16 cellular contexts compared by ENCODE assay signal in the genomic region with DNA sequence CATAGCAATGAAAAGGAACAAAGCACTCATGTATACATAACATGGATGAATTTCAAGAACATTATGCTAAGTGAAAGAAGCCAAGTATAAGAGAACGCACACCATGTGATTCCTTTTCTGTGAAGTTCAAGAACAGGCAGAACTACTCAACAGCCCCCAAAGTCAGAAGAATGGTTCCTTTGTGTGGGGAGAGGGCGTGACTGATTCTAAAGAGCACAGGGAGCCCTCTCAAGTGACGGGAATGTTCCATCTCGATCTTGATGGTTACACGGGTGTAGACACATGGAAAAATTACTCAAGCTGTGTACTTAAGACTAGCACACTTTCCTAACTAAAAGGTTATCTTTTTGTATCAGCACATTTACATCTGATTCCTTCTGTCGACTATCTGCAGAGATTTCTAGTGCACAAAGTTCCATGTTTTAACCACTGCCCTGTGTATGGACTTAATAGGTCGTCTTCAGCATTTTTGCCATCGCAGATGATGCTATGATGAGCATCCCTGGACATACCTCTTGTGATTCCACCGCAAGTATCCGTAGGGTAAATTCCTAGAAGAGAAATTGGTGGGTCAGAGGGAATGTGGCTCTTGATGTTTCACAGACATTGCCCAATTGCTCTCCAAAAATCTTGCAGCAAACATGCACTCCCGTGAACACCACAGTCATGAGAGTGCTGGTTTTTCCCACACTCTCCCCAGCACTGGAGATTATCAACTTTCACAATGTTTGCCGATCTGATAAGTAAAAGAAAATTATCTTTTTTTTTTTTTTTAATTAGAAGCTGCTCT.
A peak's percentile ranks its signal among the peaks of the same experiment; 100 is the strongest.
DNase-seq lines count a peak whose midpoint lies in the region; ATAC-seq and TF ChIP-seq lines count a peak whose summit lies in the region.
"Had no signal": no experiment of that assay in that cellular context is flagged by ENCODE, and none has a peak within 500 bp of the region (broad histone marks: within the 10 kb centered on the region; RNA-seq: fewer than 3 reads in every experiment).

No MANE protein-coding gene starts in this region.

- H3K27me3 ChIP-seq in BJ (ENCODE audit: control insufficient read depth, insufficient read depth, low read length): 0 out of 2 replicates have a peak, but pooled peaks cover 2% of the 10 kb centered on the region

- in situ Hi-C loops in SK-MEL-5 (cut with HindIII; ENCODE audit: low pct_unique_long_range_greater_than_20kb, low sequenced_read_pairs) (no loop called here), GM13976 (cut with MboI; ENCODE audit: low sequenced_read_pairs, unreplicated experiment) (no loop called here)

- no peak for ATAC-seq in HG02798 (IDR thresholded peaks at IDR 0.05; ENCODE audit: poor library complexity, unreplicated experiment)

- H3K27me3 Mint-ChIP-seq in HFFc6 (ENCODE audit: insufficient read depth): peaks cover 12% of the 10 kb centered on the region

- peak; percentile 17 for DNase-seq in BJ (ENCODE audit: low read depth)
- peak; percentile 8 for DNase-seq in HFFc6
- DNase-seq in SK-MEL-5 (ENCODE audit: low read depth, low spot score): peak; percentile 80
- DNase-seq in fibroblast of villous mesenchyme (ENCODE audit: low read depth): peak; percentile 93
- DNase-seq in OCI-M1 (lab: John Stamatoyannopoulos, UW): no peak
- no peak for DNase-seq in NCI-H1048 (lab: John Stamatoyannopoulos, UW)
- no peak for DNase-seq in GM13976 (ENCODE audit: low spot score)
- DNase-seq: DMS53, GDM1, NCI-H1092 treated with DMSO at 0.1 percent for 48 hours, NCI-H1694 treated with DMSO at 0.1 percent for 48 hours, NCI-H446 treated with DMSO at 0.1 percent for 48 hours, NCI-H774 had no signal

- H3K4me1 Mint-ChIP-seq in HFFc6 (ENCODE audit: low read depth): peaks cover 29% of the 10 kb centered on the region
- H3K4me1 Mint-ChIP-seq: CD14-positive monocyte had no signal

- TF ChIP-seq CTCF in BJ (IDR thresholded peaks at IDR 0.05; ENCODE audit: insufficient read depth, low read depth, low read length) (no peak), HFFc6 (IDR thresholded peaks at IDR 0.05) (no peak), fibroblast of villous mesenchyme (IDR thresholded peaks at IDR 0.05; ENCODE audit: insufficient read depth, low read depth, low read length) (no peak), GM13976 (IDR thresholded peaks at IDR 0.05; ENCODE audit: borderline replicate concordance, control extremely low read depth, extremely low read depth, insufficient read depth, missing control alignments) (no peak)

- no peaks in the 10 kb centered on the region for H3K36me3 ChIP-seq in BJ (ENCODE audit: control insufficient read depth, insufficient read depth, low read length)

- no peaks in the 10 kb centered on the region for H3K36me3 Mint-ChIP-seq in HFFc6 (ENCODE audit: low read depth)
- H3K36me3 Mint-ChIP-seq: CD14-positive monocyte had no signal

- H3K9me3 Mint-ChIP-seq in HFFc6: peaks cover 9% of the 10 kb centered on the region; the same call in 1 of the 2 replicates

- CTCF ChIA-PET in BJ (lab: Yijun Ruan, JAX): interaction anchor here (1.1 to 1.7 kb wide), 3 partner anchors 9 to 357 kb away, joined by 3 to 4 read pairs (median 4); no protein-coding TSS in a partner anchor

- POLR2A ChIA-PET in BJ (lab: Charles Lee): no interaction called here

- no peak overlapping the region for H3K4me3 Mint-ChIP-seq in HFFc6
- H3K4me3 Mint-ChIP-seq: CD14-positive monocyte had no signal

- H3K4me3 ChIP-seq in BJ (ENCODE audit: low read depth, low read length) (no peak overlapping the region), fibroblast of villous mesenchyme (ENCODE audit: low read depth, low read length) (no peak overlapping the region)
- H3K4me3 ChIP-seq: K562 had no signal

- H3K27ac Mint-ChIP-seq in HFFc6: no peak overlapping the region
- H3K27ac Mint-ChIP-seq: CD14-positive monocyte had no signal

Comparison
In these comparisons a context has a peak if more than half of its experiments do, and no peak if none do; other contexts are left out.
1. DNase-seq: peak in BJ (single experiment), HFFc6 (single experiment), SK-MEL-5 (single experiment) and fibroblast of villous mesenchyme (single experiment); none in OCI-M1 (single experiment), NCI-H1048 (single experiment) and GM13976 (single experiment).